30 cellular contexts compared by ENCODE assay signal in genomic region chr19:2300533-2300932, GRCh38. TPM values are rescaled to one million over a fixed set of nuclear protein-coding genes. Genes with fewer than 3 reads are reported as not detected.
DNase-seq lines count a peak whose midpoint lies in the region; ATAC-seq and TF ChIP-seq lines count a peak whose summit lies in the region.
"Had no signal": no experiment of that assay in that cellular context is flagged by ENCODE, and none has a peak within 500 bp of the region (broad histone marks: within the 10 kb centered on the region; RNA-seq: fewer than 3 reads in every experiment).

No MANE protein-coding gene starts in this region.

- no peaks in the 10 kb centered on the region for H3K36me3 ChIP-seq in right atrium auricular region
- H3K36me3 ChIP-seq: SJCRH30 had no signal

- no peaks in the 10 kb centered on the region for H3K27me3 ChIP-seq in right atrium auricular region
- H3K27me3 ChIP-seq: SJCRH30 had no signal

- peak overlapping the region; percentile 85 for H3K27ac Mint-ChIP-seq in central memory CD8-positive, alpha-beta T cell (ENCODE audit: low read depth)
- peak overlapping the region in 4 of 6 donors; percentile 49 to 96 (median 90) for H3K27ac Mint-ChIP-seq in naive B cell
- peak overlapping the region; percentile 73 for H3K27ac Mint-ChIP-seq in stimulated activated naive B cell treated with anti-CD40 and anti-IgM and Interleukin-4, amounts not matched to agents 10 μg/mL and 1 μg/mL and 100 μg/mL, for 72 hours
- H3K27ac Mint-ChIP-seq: CD8-positive, alpha-beta T cell had no signal

- no peak overlapping the region for H3K27ac ChIP-seq in right atrium auricular region
- H3K27ac ChIP-seq: 22Rv1, SJCRH30 had no signal

- peaks cover 8% of the 10 kb centered on the region for H3K4me1 Mint-ChIP-seq in central memory CD8-positive, alpha-beta T cell
- H3K4me1 Mint-ChIP-seq in naive B cell, result peaks cover 35 to 77% (median 47%) of the 10 kb centered on the region in 3 donors
- H3K4me1 Mint-ChIP-seq in stimulated activated naive B cell treated with anti-CD40 and anti-IgM and Interleukin-4, amounts not matched to agents 10 μg/mL and 1 μg/mL and 100 μg/mL, for 72 hours, result peaks cover 20 to 38% of the 10 kb centered on the region in 2 donors

- peaks cover 32% of the 10 kb centered on the region for H3K27me3 Mint-ChIP-seq in central memory CD8-positive, alpha-beta T cell
- no peaks in the 10 kb centered on the region for H3K27me3 Mint-ChIP-seq in naive B cell
- H3K27me3 Mint-ChIP-seq in stimulated activated naive B cell treated with anti-CD40 and anti-IgM and Interleukin-4, amounts not matched to agents 10 μg/mL and 1 μg/mL and 100 μg/mL, for 72 hours, result no peaks in the 10 kb centered on the region

- ATAC-seq in Right ventricle myocardium inferior (no peak), naive B cell (ENCODE audit: low read depth in 2 of 2) (no peak), GM18511 (IDR thresholded peaks at IDR 0.05; ENCODE audit: unreplicated experiment) (no peak), HG02642 (IDR thresholded peaks at IDR 0.05; ENCODE audit: poor library complexity, unreplicated experiment) (no peak)
- ATAC-seq in central memory CD8-positive, alpha-beta T cell (replicated peaks; ENCODE audit: extremely low read depth, poor library complexity, severe bottlenecking), result no peak
- ATAC-seq in stimulated activated naive B cell treated with anti-CD40 and anti-IgM and Interleukin-4, amounts not matched to agents 10 μg/mL and 1 μg/mL and 100 μg/mL, for 72 hours (replicated peaks), result no peak
- ATAC-seq: CD8-positive, alpha-beta T cell; HepG2; PC-3; SK-N-SH treated with all-trans-retinoic acid at 6 μM for 48 hours had no signal

- H3K4me3 Mint-ChIP-seq in central memory CD8-positive, alpha-beta T cell, result no peak overlapping the region
- peak overlapping the region in 4 of 8 donors; percentile 15 to 50 (median 38) for H3K4me3 Mint-ChIP-seq in naive B cell
- peak overlapping the region in 1 of 2 donors; percentile 50 for H3K4me3 Mint-ChIP-seq in stimulated activated naive B cell treated with anti-CD40 and anti-IgM and Interleukin-4, amounts not matched to agents 10 μg/mL and 1 μg/mL and 100 μg/mL, for 72 hours
- H3K4me3 Mint-ChIP-seq: CD8-positive, alpha-beta T cell had no signal

- intact Hi-C loops in Right ventricle myocardium inferior (cut with DNase I), result no loop called here

- peaks cover 0 to 12% of the 10 kb centered on the region in 2 donors for H3K4me1 ChIP-seq in right atrium auricular region

- no peak overlapping the region for H3K4me3 ChIP-seq in right atrium auricular region
- H3K4me3 ChIP-seq: SJCRH30 had no signal

- DNase-seq in Right ventricle myocardium inferior (ENCODE audit: missing footprints), result peak; percentile 58
- no peak for DNase-seq in right atrium auricular region (ENCODE audit: low spot score)
- DNase-seq in central memory CD8-positive, alpha-beta T cell (ENCODE audit: low spot score in 2 of 2), result no peak
- no peak for DNase-seq in naive B cell
- DNase-seq in stimulated activated naive B cell treated with anti-CD40 and anti-IgM and Interleukin-4, amounts not matched to agents 10 μg/mL and 1 μg/mL and 100 μg/mL, for 72 hours, result no peak
- no peak for DNase-seq in HuH-7.5 (ENCODE audit: low spot score)
- DNase-seq: ACHN; C1 segment of cervical spinal cord; CD8-positive, alpha-beta T cell; DMS79 treated with DMSO at 0.1 percent for 48 hours; GF-D8; KBM-7; MV-4-11; NCI-H1105; NCI-H1436 treated with DMSO at 0.1 percent for 48 hours; NCI-H1930; NCI-H446; NCI-H524 treated with DMSO at 0.1 percent for 48 hours; NCI-H774; PC-3; SJCRH30 had no signal

- no peak for TF ChIP-seq CTCF in right atrium auricular region (IDR thresholded peaks at IDR 0.05)

- peaks cover 12% of the 10 kb centered on the region for H3K36me3 Mint-ChIP-seq in central memory CD8-positive, alpha-beta T cell (ENCODE audit: insufficient read depth)
- H3K36me3 Mint-ChIP-seq in naive B cell, result no peaks in the 10 kb centered on the region
- peaks cover 2 to 6% of the 10 kb centered on the region in 2 donors for H3K36me3 Mint-ChIP-seq in stimulated activated naive B cell treated with anti-CD40 and anti-IgM and Interleukin-4, amounts not matched to agents 10 μg/mL and 1 μg/mL and 100 μg/mL, for 72 hours

- no peaks in the 10 kb centered on the region for H3K9me3 Mint-ChIP-seq in central memory CD8-positive, alpha-beta T cell
- no peaks in the 10 kb centered on the region for H3K9me3 Mint-ChIP-seq in naive B cell
- peaks cover 0 to 2% of the 10 kb centered on the region in 2 donors for H3K9me3 Mint-ChIP-seq in stimulated activated naive B cell treated with anti-CD40 and anti-IgM and Interleukin-4, amounts not matched to agents 10 μg/mL and 1 μg/mL and 100 μg/mL, for 72 hours
- H3K9me3 Mint-ChIP-seq: CD8-positive, alpha-beta T cell had no signal

- H3K9me3 ChIP-seq in right atrium auricular region, result no peaks in the 10 kb centered on the region

RNA-seq across cellular contexts. Expression of gene LINGO3, which starts 7.4 kb away (rescaled TPM):
- total RNA-seq in Right ventricle myocardium inferior (not detected), right atrium auricular region (not detected)
- 10 to 100 TPM in 5 of 6 donors, 1 to 10 TPM in 1; 6.4 to 45.0 (median 15.4) TPM for polyA plus RNA-seq in naive B cell (ENCODE audit: low read depth in 6 of 6)
- total RNA-seq: HepG2, HT1080, LHCN-M2, MCF 10A, PC-3, SJCRH30 had no signal
- polyA plus RNA-seq: HepG2 had no signal

RNA-seq across cellular contexts. Expression of gene PEAK3, which starts 18.6 kb away (rescaled TPM):
- total RNA-seq in Right ventricle myocardium inferior, result 0.68 TPM
- total RNA-seq in right atrium auricular region, result 1 to 10 TPM; 1.5 to 1.9 TPM
- polyA plus RNA-seq in naive B cell (ENCODE audit: low read depth in 6 of 6), result 1 to 10 TPM in 1 of 6 donors, under 1 TPM in 4, not detected in 1; 0.30 to 1.0 (median 0.49) TPM
- total RNA-seq: CD8-positive, alpha-beta T cell; HepG2; MCF 10A; PC-3 had no signal
- polyA plus RNA-seq: HepG2 had no signal

RNA-seq across cellular contexts. Expression of gene LSM7, which starts 27.9 kb away (rescaled TPM):
- total RNA-seq in Right ventricle myocardium inferior, result 46.7 TPM
- 100 to 1,000 TPM in 1 of 2 donors, 10 to 100 TPM in 1; 38.6 to 104 TPM for total RNA-seq in right atrium auricular region
- polyA plus RNA-seq in naive B cell (ENCODE audit: low read depth in 6 of 6), result 100 to 1,000 TPM; 275 to 337 (median 314) TPM

RNA-seq across cellular contexts. Expression of gene SPPL2B, which starts 28.0 kb away (rescaled TPM):
- total RNA-seq in Right ventricle myocardium inferior (24.9 TPM), right atrium auricular region (10 to 100 TPM; 16.7 to 19.8 TPM)
- polyA plus RNA-seq in naive B cell (ENCODE audit: low read depth in 6 of 6), result 10 to 100 TPM; 13.0 to 38.0 (median 18.7) TPM

RNA-seq across cellular contexts. Expression of gene JSRP1, which starts 44.3 kb away (rescaled TPM):
- total RNA-seq in Right ventricle myocardium inferior, result not detected
- under 1 TPM in 1 of 2 donors, not detected in 1; 0.39 TPM for total RNA-seq in right atrium auricular region
- polyA plus RNA-seq in naive B cell (ENCODE audit: low read depth in 6 of 6), result under 1 TPM in 3 of 6 donors, not detected in 3; 0.41 to 0.87 (median 0.53) TPM
- total RNA-seq: H4, HT1080, PC-3 had no signal
